Comparison of ENCODE assay signal across 8 cellular contexts in the genomic region with DNA sequence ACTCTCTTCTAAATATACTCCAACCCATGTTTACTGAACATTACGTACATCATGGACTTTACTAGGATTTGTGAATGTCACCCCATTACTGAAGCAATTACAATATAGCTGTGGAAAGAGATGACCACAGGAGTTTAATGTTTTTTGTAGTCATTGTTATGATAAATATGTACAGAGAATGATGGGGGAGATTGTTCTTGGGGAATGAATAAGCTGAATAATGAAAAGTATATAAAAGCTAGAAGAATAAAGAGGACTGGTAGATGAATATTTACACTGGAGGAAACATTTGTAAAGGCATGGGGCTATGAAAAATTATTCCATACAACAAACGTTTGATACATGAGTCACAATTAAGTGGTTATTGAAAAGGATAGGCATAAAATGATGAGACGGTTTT.
"Had no signal": no experiment of that assay in that cellular context is flagged by ENCODE, and none has a peak within 500 bp of the region (broad histone marks: within the 10 kb centered on the region; RNA-seq: fewer than 3 reads in every experiment).

No MANE protein-coding gene starts in this region.

- H3K4me3 ChIP-seq: GM12878 had no signal

- ATAC-seq: GM12878 had no signal

- DNase-seq: GDM1, GF-D8 had no signal

- FAIRE-seq: G401.6, GM12878, GM12891, GM12892, GM18507, GM19239 had no signal
